ENCODE assay signal across 9 cellular contexts in the genomic region with DNA sequence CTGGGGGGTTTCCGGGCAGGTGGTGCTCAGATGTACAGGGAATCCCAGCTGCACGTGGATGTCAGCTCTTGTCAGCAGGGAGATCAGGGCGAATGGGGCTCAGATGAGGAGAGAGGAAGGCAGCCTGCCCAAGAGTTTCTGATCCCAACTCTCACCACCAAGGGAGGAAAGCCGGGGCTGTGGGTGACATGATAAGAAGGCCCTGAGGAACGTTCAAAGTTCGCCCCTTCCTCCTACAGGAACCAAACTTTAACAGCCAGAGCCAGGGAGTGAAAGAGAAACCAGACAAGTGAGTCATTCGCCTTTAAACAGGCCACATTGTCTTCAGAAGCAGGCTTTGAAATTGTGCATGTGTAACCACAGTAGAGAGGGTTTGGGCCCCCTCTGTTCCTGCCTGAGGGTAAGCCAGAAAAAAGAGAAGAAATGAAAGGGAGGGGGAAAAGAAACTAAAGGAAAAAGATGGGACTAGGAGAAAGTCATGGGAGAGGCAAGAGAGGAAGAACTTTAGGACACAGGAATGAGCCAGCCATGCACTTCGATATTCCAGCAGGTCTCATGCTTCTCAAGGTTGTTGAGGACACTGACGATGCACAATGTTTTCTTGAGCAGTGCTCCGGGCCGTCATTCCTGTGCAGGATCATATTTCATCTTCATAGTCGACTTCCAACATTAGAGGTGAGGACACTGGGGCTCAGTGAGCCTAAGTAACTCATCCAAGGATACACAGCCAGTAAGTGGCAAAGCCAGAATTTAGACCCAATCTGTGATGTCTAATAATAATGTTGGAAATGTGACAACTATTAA.
DNase-seq lines count a peak whose midpoint lies in the region; ATAC-seq and TF ChIP-seq lines count a peak whose summit lies in the region.
"Had no signal": no experiment of that assay in that cellular context is flagged by ENCODE, and none has a peak within 500 bp of the region (broad histone marks: within the 10 kb centered on the region; RNA-seq: fewer than 3 reads in every experiment).

No MANE protein-coding gene starts in this region.

- TF ChIP-seq CTCF in RWPE1 (conservative IDR thresholded peaks at IDR 0.05; ENCODE audit: low read depth) (no peak), testis (IDR thresholded peaks at IDR 0.05) (no peak)

- H3K27ac ChIP-seq in RWPE1: peak overlapping the region; percentile 48
- no peak overlapping the region for H3K27ac ChIP-seq in testis
- H3K27ac ChIP-seq: C4-2B had no signal

- ATAC-seq in activated CD4-positive, alpha-beta T cell treated with anti-CD3 and anti-CD28 coated beads for 36 hours: peak; percentile 80
- peak; percentile 70 for ATAC-seq in HG02970 (IDR thresholded peaks at IDR 0.05; ENCODE audit: low FRiP score, unreplicated experiment)

- H3K36me3 Mint-ChIP-seq in activated CD4-positive, alpha-beta T cell treated with anti-CD3 and anti-CD28 coated beads for 36 hours (ENCODE audit: low read depth): no peaks in the 10 kb centered on the region

- no peaks in the 10 kb centered on the region for H3K27me3 ChIP-seq in testis

- intact Hi-C loops in activated CD4-positive, alpha-beta T cell treated with anti-CD3 and anti-CD28 coated beads for 36 hours (cut with DNase I, micrococcal nuclease): no loop called here
- intact Hi-C loops in testis (cut with DNase I; ENCODE audit: low total_unique reads): no loop called here

- no peak overlapping the region for H3K27ac Mint-ChIP-seq in activated CD4-positive, alpha-beta T cell treated with anti-CD3 and anti-CD28 coated beads for 36 hours

- 65 to 70% methylated on average over 12 of the region's 12 CpGs for WGBS in testis, 2 donors

- CTCF ChIA-PET in activated CD4-positive, alpha-beta T cell treated with anti-CD3 and anti-CD28 coated beads for 36 hours (lab: Charles Lee): no interaction called here
- CTCF ChIA-PET in RWPE1 (lab: Yijun Ruan, JAX): no interaction called here

- H3K27me3 Mint-ChIP-seq in activated CD4-positive, alpha-beta T cell treated with anti-CD3 and anti-CD28 coated beads for 36 hours: no peaks in the 10 kb centered on the region

- no peak for TF ChIP-seq POLR2A in testis (IDR thresholded peaks at IDR 0.05)

- DNase-seq in activated CD4-positive, alpha-beta T cell treated with anti-CD3 and anti-CD28 coated beads for 36 hours: peak; percentile 6
- no peak for DNase-seq in activated CD4-positive, alpha-beta T cell treated with anti-CD3 and anti-CD28 coated beads for 48 hours
- DNase-seq in RWPE1 (ENCODE audit: low spot score) (peak; percentile 51), islet precursor cell (peak; percentile 96), hippocampal formation (lab: John Stamatoyannopoulos, UW) (no peak), GOT3 (lab: John Stamatoyannopoulos, UW) (no peak), testis (no peak)

- no peaks in the 10 kb centered on the region for H3K9me3 ChIP-seq in testis

- H3K36me3 ChIP-seq in testis (ENCODE audit: low read depth, missing control alignments): no peaks in the 10 kb centered on the region

- H3K4me1 ChIP-seq in testis: no peaks in the 10 kb centered on the region

- POLR2A ChIA-PET in activated CD4-positive, alpha-beta T cell treated with anti-CD3 and anti-CD28 coated beads for 36 hours (lab: Charles Lee): no interaction called here
- POLR2A ChIA-PET in RWPE1 (lab: Yijun Ruan, JAX; ENCODE audit: low non-redundant PET): no interaction called here

- no peak overlapping the region for H3K4me3 ChIP-seq in testis

- peaks cover 9% of the 10 kb centered on the region for H3K4me1 Mint-ChIP-seq in activated CD4-positive, alpha-beta T cell treated with anti-CD3 and anti-CD28 coated beads for 36 hours

- peaks cover 5% of the 10 kb centered on the region for H3K9me3 Mint-ChIP-seq in activated CD4-positive, alpha-beta T cell treated with anti-CD3 and anti-CD28 coated beads for 36 hours (ENCODE audit: low read depth)

- H3K4me3 Mint-ChIP-seq in activated CD4-positive, alpha-beta T cell treated with anti-CD3 and anti-CD28 coated beads for 36 hours: no peak overlapping the region

Comparison
In these comparisons a context has a peak if more than half of its experiments do, and no peak if none do; other contexts are left out.
1. DNase-seq: peak in activated CD4-positive, alpha-beta T cell treated with anti-CD3 and anti-CD28 coated beads for 36 hours (single experiment), RWPE1 (single experiment) and islet precursor cell (single experiment); none in activated CD4-positive, alpha-beta T cell treated with anti-CD3 and anti-CD28 coated beads for 48 hours (single experiment), hippocampal formation (0 of 2), GOT3 (single experiment) and testis (single experiment).